Comparison of ENCODE assay signal across 1 cellular context in genomic region chr19:14061081-14061749, GRCh38.
TF ChIP-seq lines count a peak whose summit lies in the region.

No MANE protein-coding gene starts in this region.

TF ChIP-seq in HepG2, 621 proteins besides CTCF, POLR2A, EP300 and RAD21 (continued from another document and continues in another):
- TF ChIP-seq ARID3A (IDR thresholded peaks at IDR 0.05; ENCODE audit: low read depth, low read length) (no peak), FOXC1 (CRISPR knock-in tag; IDR thresholded peaks at IDR 0.05; ENCODE audit: borderline replicate concordance) (no peak), MYPOP (CRISPR knock-in tag; IDR thresholded peaks at IDR 0.05) (no peak), ZBTB7B (CRISPR knock-in tag; IDR thresholded peaks at IDR 0.05) (peak; percentile 85), ZNF414 (CRISPR knock-in tag; IDR thresholded peaks at IDR 0.05) (0 out of 2 replicates have a peak, but pooled peaks have one; percentile 46), MNT (IDR thresholded peaks at IDR 0.05) (no peak), NCOA2 (CRISPR knock-in tag; IDR thresholded peaks at IDR 0.05) (peak; percentile 57), ZNF740 (CRISPR knock-in tag; IDR thresholded peaks at IDR 0.05) (peak; percentile 41; the same call in 1 of the 2 replicates), HOXD1 (CRISPR knock-in tag; IDR thresholded peaks at IDR 0.05) (no peak), PPARG (CRISPR knock-in tag; conservative IDR thresholded peaks at IDR 0.05) (0 out of 2 replicates have a peak, but pooled peaks have one; percentile 35), MXD4 (CRISPR knock-in tag; IDR thresholded peaks at IDR 0.05) (0 out of 2 replicates have a peak, but pooled peaks have one; percentile 20), ZFX (CRISPR knock-in tag; IDR thresholded peaks at IDR 0.05; ENCODE audit: low read depth) (peak; percentile 33), SNAPC4 (CRISPR knock-in tag; IDR thresholded peaks at IDR 0.05) (0 out of 2 replicates have a peak, but pooled peaks have one; percentile 5), ZNF460 (CRISPR knock-in tag; IDR thresholded peaks at IDR 0.05; ENCODE audit: borderline replicate concordance) (peak; percentile 6; the same call in 1 of the 2 replicates), STAG1 (CRISPR knock-in tag; IDR thresholded peaks at IDR 0.05) (no peak), POLR2AphosphoS5 (IDR thresholded peaks at IDR 0.05; ENCODE audit: low read depth, low read length) (peak; percentile 25; the same call in 1 of the 2 replicates), RXRB (CRISPR knock-in tag; IDR thresholded peaks at IDR 0.05; ENCODE audit: borderline replicate concordance) (peak; percentile 56; the same call in 1 of the 2 replicates), TBX2 (CRISPR knock-in tag; IDR thresholded peaks at IDR 0.05; ENCODE audit: borderline replicate concordance) (peak; percentile 55), ASH2L (IDR thresholded peaks at IDR 0.05; ENCODE audit: insufficient read length, low read depth, low read length) (peak; percentile 32), CHD4 (IDR thresholded peaks at IDR 0.05; ENCODE audit: borderline replicate concordance, low read length) (0 out of 2 replicates have a peak, but pooled peaks have one; percentile 0), HNF4A (CRISPR knock-in tag; IDR thresholded peaks at IDR 0.05) (peak; percentile 94), LCORL (IDR thresholded peaks at IDR 0.05) (no peak), LCORL (CRISPR knock-in tag; IDR thresholded peaks at IDR 0.05) (peak; percentile 80), PITX1 (CRISPR knock-in tag; IDR thresholded peaks at IDR 0.05) (no peak), ZNF24 (IDR thresholded peaks at IDR 0.05) (no peak), HMG20A (CRISPR knock-in tag; IDR thresholded peaks at IDR 0.05; ENCODE audit: borderline replicate concordance) (0 out of 2 replicates have a peak, but pooled peaks have one; percentile 16), SATB2 (CRISPR knock-in tag; IDR thresholded peaks at IDR 0.05) (no peak), ZEB1 (IDR thresholded peaks at IDR 0.05; ENCODE audit: insufficient replicate concordance, low read depth) (peak; percentile 25), FOXP1 (IDR thresholded peaks at IDR 0.05) (no peak), FOXP1 (CRISPR knock-in tag; IDR thresholded peaks at IDR 0.05) (0 out of 2 replicates have a peak, but pooled peaks have one; percentile 10), MIXL1 (CRISPR knock-in tag; IDR thresholded peaks at IDR 0.05) (0 out of 2 replicates have a peak, but pooled peaks have one; percentile 23), ZNF577 (CRISPR knock-in tag; IDR thresholded peaks at IDR 0.05; ENCODE audit: borderline replicate concordance, low read depth) (no peak), ZNF503 (CRISPR knock-in tag; IDR thresholded peaks at IDR 0.05) (0 out of 2 replicates have a peak, but pooled peaks have one; percentile 41), ZSCAN31 (CRISPR knock-in tag; IDR thresholded peaks at IDR 0.05; ENCODE audit: low read depth) (no peak), HOXA3 (CRISPR knock-in tag; IDR thresholded peaks at IDR 0.05) (peak; percentile 62; the same call in 1 of the 2 replicates), ISL2 (CRISPR knock-in tag; IDR thresholded peaks at IDR 0.05) (0 out of 2 replicates have a peak, but pooled peaks have one; percentile 20), ZNF7 (CRISPR knock-in tag; IDR thresholded peaks at IDR 0.05) (no peak), MTA3 (CRISPR knock-in tag; IDR thresholded peaks at IDR 0.05) (no peak), ARID4A (CRISPR knock-in tag; IDR thresholded peaks at IDR 0.05; ENCODE audit: borderline replicate concordance) (peak; percentile 53; the same call in 1 of the 2 replicates), THAP11 (CRISPR knock-in tag; IDR thresholded peaks at IDR 0.05) (no peak), ZNF20 (CRISPR knock-in tag; IDR thresholded peaks at IDR 0.05) (no peak), ZNF616 (CRISPR knock-in tag; IDR thresholded peaks at IDR 0.05; ENCODE audit: low read depth) (no peak), ELF3 (CRISPR knock-in tag; IDR thresholded peaks at IDR 0.05) (peak; percentile 49; the same call in 1 of the 2 replicates), NR2F6 (IDR thresholded peaks at IDR 0.05) (peak; percentile 90), NR2F6 (CRISPR knock-in tag; IDR thresholded peaks at IDR 0.05) (peak; percentile 95), AHR (CRISPR knock-in tag; IDR thresholded peaks at IDR 0.05) (no peak), NR2C2 (CRISPR knock-in tag; IDR thresholded peaks at IDR 0.05; ENCODE audit: borderline replicate concordance) (peak; percentile 78), MAZ (IDR thresholded peaks at IDR 0.05; ENCODE audit: borderline replicate concordance, low read depth, low read length) (0 out of 2 replicates have a peak, but pooled peaks have one; percentile 54), MAZ (CRISPR knock-in tag; IDR thresholded peaks at IDR 0.05; ENCODE audit: low read depth) (no peak; the same call in 1 of the 2 replicates), IRF2 (CRISPR knock-in tag; IDR thresholded peaks at IDR 0.05) (0 out of 2 replicates have a peak, but pooled peaks have one; percentile 20), ZBTB21 (CRISPR knock-in tag; IDR thresholded peaks at IDR 0.05) (no peak), KDM6A (CRISPR knock-in tag; IDR thresholded peaks at IDR 0.05; ENCODE audit: low read depth) (0 out of 2 replicates have a peak, but pooled peaks have one; percentile 56), MXI1 (IDR thresholded peaks at IDR 0.05; ENCODE audit: borderline replicate concordance, low read depth, low read length) (peak; percentile 24; the same call in 1 of the 3 replicates)
